ENCODE assay signal across 8 cellular contexts in genomic region chr6:45436544-45437440, GRCh38. TPM values are rescaled to one million over a fixed set of nuclear protein-coding genes. Genes with fewer than 3 reads are reported as not detected.
DNase-seq lines count a peak whose midpoint lies in the region; ATAC-seq, FAIRE-seq and TF ChIP-seq lines count a peak whose summit lies in the region.

No MANE protein-coding gene starts in this region.

- no peaks in the 10 kb centered on the region for H4K20me1 ChIP-seq in Loucy (ENCODE audit: insufficient read depth, low read length, poor library complexity, severe bottlenecking)
- H4K20me1 ChIP-seq in astrocyte (ENCODE audit: insufficient read depth, low read length), result no peaks in the 10 kb centered on the region

- H3K27ac ChIP-seq in astrocyte (ENCODE audit: low read depth, low read length), result peak overlapping the region; percentile 76

- H3K4me1 Mint-ChIP-seq in astrocyte (ENCODE audit: low read depth, unreplicated experiment), result peaks cover 60% of the 10 kb centered on the region
- peaks cover 31 to 70% (median 60%) of the 10 kb centered on the region in 4 donors for H3K4me1 Mint-ChIP-seq in naive thymus-derived CD8-positive, alpha-beta T cell

- H3K4me2 ChIP-seq in Loucy (ENCODE audit: low read depth, low read length, poor library complexity, severe bottlenecking), result peak overlapping the region; percentile 79
- H3K4me2 ChIP-seq in astrocyte (ENCODE audit: low read length), result peak overlapping the region; percentile 77

- peak overlapping the region; percentile 96 for H3K27ac Mint-ChIP-seq in astrocyte (ENCODE audit: unreplicated experiment)
- H3K27ac Mint-ChIP-seq in naive thymus-derived CD8-positive, alpha-beta T cell, result peak overlapping the region in 2 of 10 donors; percentile 33 to 68

- peak overlapping the region; percentile 78 for H3K4me3 Mint-ChIP-seq in astrocyte (ENCODE audit: unreplicated experiment)
- peak overlapping the region in 6 of 10 donors; percentile 1 to 37 (median 19) for H3K4me3 Mint-ChIP-seq in naive thymus-derived CD8-positive, alpha-beta T cell

- CTCF ChIA-PET in HEK293T (lab: Yijun Ruan, JAX), result no interaction called here

- FAIRE-seq in astrocyte (lab: Jason Lieb, UNC), result peak; percentile 99
- FAIRE-seq in D721Med (lab: Jason Lieb, UNC), result no peak

- H3K36me3 Mint-ChIP-seq in astrocyte (ENCODE audit: low read depth, unreplicated experiment), result peaks cover 9% of the 10 kb centered on the region
- H3K36me3 Mint-ChIP-seq in naive thymus-derived CD8-positive, alpha-beta T cell, result peaks cover 0 to 56% (median 26%) of the 10 kb centered on the region in 3 donors

- H3K27me3 ChIP-seq in Loucy (ENCODE audit: insufficient read depth, low read length, poor library complexity, severe bottlenecking) (no peaks in the 10 kb centered on the region), astrocyte (ENCODE audit: insufficient read depth, low read length) (no peaks in the 10 kb centered on the region)

- DNase-seq in GM12865 (ENCODE audit: low read depth) (peak; percentile 14), astrocyte (ENCODE audit: low read depth) (peak; percentile 92), D721Med (ENCODE audit: insufficient read length, low spot score) (no peak), DMS153 (lab: John Stamatoyannopoulos, UW) (no peak), HEK293T (ENCODE audit: extremely low spot score) (no peak)
- DNase-seq in naive thymus-derived CD8-positive, alpha-beta T cell, result peak in 1 of 10 donors; percentile 12
- no peak for DNase-seq in central memory CD4-positive, alpha-beta T cell

- H3K9me3 ChIP-seq in Loucy (ENCODE audit: insufficient read depth, low read depth, low read length) (no peaks in the 10 kb centered on the region), astrocyte (ENCODE audit: insufficient read depth, low read depth, low read length) (no peaks in the 10 kb centered on the region)

- H3K27me3 Mint-ChIP-seq in astrocyte (ENCODE audit: low read depth, unreplicated experiment), result no peaks in the 10 kb centered on the region
- H3K27me3 Mint-ChIP-seq in naive thymus-derived CD8-positive, alpha-beta T cell, result no peaks in the 10 kb centered on the region

- H3K9ac ChIP-seq in Loucy (ENCODE audit: low read depth, low read length, poor library complexity, severe bottlenecking) (peak overlapping the region; percentile 76), astrocyte (ENCODE audit: low read length) (peak overlapping the region; percentile 56)

- ATAC-seq in naive thymus-derived CD8-positive, alpha-beta T cell, result peak; percentile 66 to 72

- H3K4me1 ChIP-seq in Loucy (ENCODE audit: insufficient read depth, low read length, poor library complexity, severe bottlenecking) (peaks cover 98% of the 10 kb centered on the region), astrocyte (ENCODE audit: insufficient read depth, low read length) (peaks cover 48% of the 10 kb centered on the region)

- peaks cover 11% of the 10 kb centered on the region for H3F3A ChIP-seq in Loucy (ENCODE audit: low read depth)

- TF ChIP-seq CTCF in GM12865 (IDR thresholded peaks at IDR 0.05; ENCODE audit: insufficient read depth, low read depth, low read length, missing control alignments) (no peak), Loucy (conservative IDR thresholded peaks at IDR 0.05; ENCODE audit: low read length) (no peak), astrocyte (IDR thresholded peaks at IDR 0.05; ENCODE audit: insufficient read depth, low read depth, low read length) (no peak), D721Med (IDR thresholded peaks at IDR 0.05; ENCODE audit: insufficient read depth, missing control alignments) (no peak)

- POLR2A ChIA-PET in naive thymus-derived CD8-positive, alpha-beta T cell (lab: Charles Lee), result interaction anchor here (0.7 kb wide), 1 partner anchor 15 kb away, joined by 3 read pairs; no protein-coding TSS in a partner anchor
- POLR2A ChIA-PET in HEK293T (lab: Yijun Ruan, JAX), result interaction anchor here (0.5 kb wide), 1 partner anchor 59 kb away, joined by 3 read pairs; the partner anchor contains the start of gene SUPT3H

- H3K9me2 ChIP-seq in Loucy (replicated peaks; ENCODE audit: low read depth, low read length), result no peaks in the 10 kb centered on the region

- H3K36me3 ChIP-seq in Loucy (ENCODE audit: insufficient read depth, low read length) (peaks cover 8% of the 10 kb centered on the region), astrocyte (ENCODE audit: insufficient read depth, low read length) (peaks cover 23% of the 10 kb centered on the region)

- H2AFZ ChIP-seq in Loucy (ENCODE audit: low read length) (no peak overlapping the region), astrocyte (ENCODE audit: low read depth, low read length) (no peak overlapping the region)

- H3K79me2 ChIP-seq in Loucy (ENCODE audit: insufficient read depth, low read length) (peaks cover 89% of the 10 kb centered on the region), astrocyte (ENCODE audit: insufficient read depth, low read length) (peaks cover 40% of the 10 kb centered on the region)

- no peaks in the 10 kb centered on the region for H3K9me3 Mint-ChIP-seq in astrocyte (ENCODE audit: unreplicated experiment)
- H3K9me3 Mint-ChIP-seq in naive thymus-derived CD8-positive, alpha-beta T cell, result no peaks in the 10 kb centered on the region

- H3K4me3 ChIP-seq in GM12865 (ENCODE audit: low read depth, low read length), result no peak overlapping the region
- H3K4me3 ChIP-seq in Loucy (ENCODE audit: low read length, poor library complexity, severe bottlenecking), result peak overlapping the region; percentile 73
- peak overlapping the region; percentile 11 for H3K4me3 ChIP-seq in astrocyte (ENCODE audit: insufficient read depth, low read depth, low read length)

TF ChIP-seq in HEK293T, 16 proteins besides CTCF, POLR2A, EP300 and RAD21:
- TF ChIP-seq SP1 (IDR thresholded peaks at IDR 0.05) (no peak), PKNOX1 (IDR thresholded peaks at IDR 0.05) (no peak), NFRKB (IDR thresholded peaks at IDR 0.05) (no peak), SUZ12 (IDR thresholded peaks at IDR 0.05) (no peak), ELF4 (IDR thresholded peaks at IDR 0.05) (no peak), ZNF384 (IDR thresholded peaks at IDR 0.05) (no peak), CTBP1 (IDR thresholded peaks at IDR 0.05; ENCODE audit: borderline replicate concordance) (no peak), FOXA1 (IDR thresholded peaks at IDR 0.05) (no peak), ARNT (IDR thresholded peaks at IDR 0.05) (no peak), LEF1 (IDR thresholded peaks at IDR 0.05; ENCODE audit: borderline replicate concordance) (no peak), TARDBP (IDR thresholded peaks at IDR 0.05) (no peak), FOXM1 (IDR thresholded peaks at IDR 0.05; ENCODE audit: borderline replicate concordance) (no peak), FOXK2 (IDR thresholded peaks at IDR 0.05) (no peak), HDGF (IDR thresholded peaks at IDR 0.05; ENCODE audit: borderline replicate concordance) (no peak), BHLHE40 (IDR thresholded peaks at IDR 0.05; ENCODE audit: borderline replicate concordance) (no peak), L3MBTL2 (conservative IDR thresholded peaks at IDR 0.05) (no peak)

RNA-seq across cellular contexts. Expression of gene SUPT3H, which starts 59.1 kb away (rescaled TPM):
- 11.7 and 12.4 TPM in 2 replicates for total RNA-seq in astrocyte
- total RNA-seq in naive thymus-derived CD8-positive, alpha-beta T cell, result 10 to 100 TPM; 19.4 to 20.6 TPM
- 10 to 100 TPM; 16.9 to 20.8 (median 20.0) TPM for polyA plus RNA-seq in naive thymus-derived CD8-positive, alpha-beta T cell

Comparison
In these comparisons a context has a peak if more than half of its experiments do, and no peak if none do; other contexts are left out.
1. DNase-seq: peak in GM12865 (single experiment) and astrocyte (single experiment); none in D721Med (single experiment), DMS153 (single experiment), HEK293T (single experiment) and central memory CD4-positive, alpha-beta T cell (single experiment).